Comparison of ENCODE assay signal across 8 cellular contexts in genomic region chr1:37553927-37554808, GRCh38. TPM values are rescaled to one million over a fixed set of nuclear protein-coding genes. Genes with fewer than 3 reads are reported as not detected.
DNase-seq lines count a peak whose midpoint lies in the region; ATAC-seq and TF ChIP-seq lines count a peak whose summit lies in the region.

A gene with protein sequence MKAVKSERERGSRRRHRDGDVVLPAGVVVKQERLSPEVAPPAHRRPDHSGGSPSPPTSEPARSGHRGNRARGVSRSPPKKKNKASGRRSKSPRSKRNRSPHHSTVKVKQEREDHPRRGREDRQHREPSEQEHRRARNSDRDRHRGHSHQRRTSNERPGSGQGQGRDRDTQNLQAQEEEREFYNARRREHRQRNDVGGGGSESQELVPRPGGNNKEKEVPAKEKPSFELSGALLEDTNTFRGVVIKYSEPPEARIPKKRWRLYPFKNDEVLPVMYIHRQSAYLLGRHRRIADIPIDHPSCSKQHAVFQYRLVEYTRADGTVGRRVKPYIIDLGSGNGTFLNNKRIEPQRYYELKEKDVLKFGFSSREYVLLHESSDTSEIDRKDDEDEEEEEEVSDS (minus strand): TSS chr1:37554293. CDS start chr1:37554229, 64 bp downstream.

- POLR2A ChIA-PET in activated CD4-positive, alpha-beta T cell treated with anti-CD3 and anti-CD28 coated beads, Interleukin-2, amount 10 ng/mL, durations not matched to agents 7 days and 5 days (lab: Charles Lee) = interaction anchor here (0.6 kb wide), 1 partner anchor 59 kb away, joined by 4 read pairs; no protein-coding TSS in a partner anchor

- peak within 1 kb of the TSS; percentile 97 for H3K4me3 Mint-ChIP-seq in activated CD4-positive, alpha-beta T cell treated with anti-CD3 and anti-CD28 coated beads, Interleukin-2, amount 10 ng/mL, durations not matched to agents 7 days and 5 days

- TF ChIP-seq CTCF in AG09319 (IDR thresholded peaks at IDR 0.05; ENCODE audit: low read depth, low read length) = no peak
- TF ChIP-seq CTCF in coronary artery (IDR thresholded peaks at IDR 0.05) = no peak

- CTCF ChIA-PET in activated CD4-positive, alpha-beta T cell treated with anti-CD3 and anti-CD28 coated beads, Interleukin-2, amount 10 ng/mL, durations not matched to agents 7 days and 5 days (lab: Charles Lee) = interaction anchor here (1.0 to 2.2 kb wide), 3 partner anchors 10 to 40 kb away, joined by 3 to 10 read pairs (median 4); partner anchors contain the start of gene MEAF6

- peaks cover 37% of the 10 kb centered on the region for H3K36me3 Mint-ChIP-seq in activated CD4-positive, alpha-beta T cell treated with anti-CD3 and anti-CD28 coated beads, Interleukin-2, amount 10 ng/mL, durations not matched to agents 7 days and 5 days (ENCODE audit: low read depth)

- H3K27ac ChIP-seq in coronary artery = peak within 1 kb of the TSS; percentile 85 to 90

- peak within 1 kb of the TSS; percentile 97 for H3K4me3 ChIP-seq in coronary artery

- peak within 1 kb of the TSS; percentile 98 for H3K27ac Mint-ChIP-seq in activated CD4-positive, alpha-beta T cell treated with anti-CD3 and anti-CD28 coated beads, Interleukin-2, amount 10 ng/mL, durations not matched to agents 7 days and 5 days

- H3K9me3 Mint-ChIP-seq in activated CD4-positive, alpha-beta T cell treated with anti-CD3 and anti-CD28 coated beads, Interleukin-2, amount 10 ng/mL, durations not matched to agents 7 days and 5 days = peaks cover 3% of the 10 kb centered on the region

- DNase-seq in AG09319 (ENCODE audit: extremely low read depth, low read depth) (peak; percentile 73), GM19238 (ENCODE audit: insufficient read length, low spot score) (peak; percentile 95), NCI-H748 (lab: John Stamatoyannopoulos, UW; ENCODE audit: unreplicated experiment) (peak; percentile 88), coronary artery (ENCODE audit: low spot score) (peak; percentile 93), left kidney (ENCODE audit: low read depth, low spot score) (peak; percentile 98)
- DNase-seq in activated CD4-positive, alpha-beta T cell treated with anti-CD3 and anti-CD28 coated beads, Interleukin-2, amount 10 ng/mL, durations not matched to agents 7 days and 5 days = peak; percentile 95
- DNase-seq in stimulated activated CD4-positive, alpha-beta T cell treated with anti-CD3 and anti-CD28 coated beads, Interleukin-1b, Interleukin-23, amount 100 ng/mL, for 48 hours = peak; percentile 92

- no peaks in the 10 kb centered on the region for H3K27me3 Mint-ChIP-seq in activated CD4-positive, alpha-beta T cell treated with anti-CD3 and anti-CD28 coated beads, Interleukin-2, amount 10 ng/mL, durations not matched to agents 7 days and 5 days

- ATAC-seq in HG03520 (IDR thresholded peaks at IDR 0.05; ENCODE audit: unreplicated experiment) = peak; percentile 85

- peaks cover 62% of the 10 kb centered on the region for H3K4me1 Mint-ChIP-seq in activated CD4-positive, alpha-beta T cell treated with anti-CD3 and anti-CD28 coated beads, Interleukin-2, amount 10 ng/mL, durations not matched to agents 7 days and 5 days

RNA-seq across cellular contexts. Expression of the gene that starts here (rescaled TPM):
- total RNA-seq in activated CD4-positive, alpha-beta T cell treated with anti-CD3 and anti-CD28 coated beads, Interleukin-2, amount 10 ng/mL, durations not matched to agents 7 days and 5 days = 10 to 100 TPM; 27.0 to 27.6 TPM

Comparison
In these comparisons a context has a peak if more than half of its experiments do, and no peak if none do; other contexts are left out.
1. Peak in every context shown above with its lines: DNase-seq, ATAC-seq, H3K4me3 ChIP-seq and H3K27ac ChIP-seq.